Comparison of ENCODE assay signal across 8 cellular contexts in the genomic region with DNA sequence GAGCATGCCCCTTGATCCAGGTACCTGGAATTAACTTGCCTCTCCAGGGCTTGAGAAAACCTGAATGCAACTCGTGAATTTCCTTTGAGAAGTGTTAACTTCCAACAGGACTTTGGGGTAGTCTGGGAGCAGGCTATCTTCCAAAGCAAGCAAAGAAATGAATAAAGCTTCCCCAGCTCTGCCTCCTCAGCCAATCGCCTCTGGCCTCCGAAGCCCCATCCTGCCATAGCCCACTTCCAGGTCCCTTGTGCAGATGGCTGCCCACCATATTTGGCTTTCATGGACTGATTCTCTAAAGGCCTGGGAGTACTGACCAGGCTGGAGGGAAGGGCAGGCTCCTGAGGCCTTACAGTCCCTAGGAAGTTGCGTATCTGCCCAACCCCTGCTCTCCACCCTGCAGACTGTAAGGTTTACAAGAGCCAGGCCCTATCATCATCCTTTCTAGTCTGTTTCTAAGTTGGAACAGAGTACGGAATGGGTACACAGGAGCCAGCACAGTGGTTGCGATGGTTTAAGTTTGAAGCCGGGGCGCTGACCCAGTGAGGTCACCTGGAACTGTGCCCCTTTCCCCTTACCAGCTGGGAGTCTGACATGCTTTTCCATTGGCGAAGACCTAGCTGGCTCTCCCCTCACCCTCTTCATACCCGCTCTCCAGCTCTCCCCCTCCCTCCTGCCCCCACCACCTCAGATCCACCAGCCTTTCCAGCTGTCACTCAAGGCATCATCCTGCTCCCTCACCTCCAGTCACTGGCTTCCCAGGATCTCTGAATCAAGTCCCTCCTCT. TPM values are rescaled to one million over a fixed set of nuclear protein-coding genes. Genes with fewer than 3 reads are reported as not detected.
A peak's percentile ranks its signal among the peaks of the same experiment; 100 is the strongest.
DNase-seq lines count a peak whose midpoint lies in the region; ATAC-seq and TF ChIP-seq lines count a peak whose summit lies in the region.

No MANE protein-coding gene starts in this region.

- POLR2A ChIA-PET in RWPE1 (lab: Yijun Ruan, JAX; ENCODE audit: low non-redundant PET), result no interaction called here

- CTCF ChIA-PET in RWPE1 (lab: Yijun Ruan, JAX), result interaction anchor here (0.5 to 2.5 kb wide), 6 partner anchors 10 to 67 kb away, joined by 3 to 8 read pairs (median 4); partner anchors contain the start of gene LOXL1

- peak overlapping the region; percentile 77 for H3K4me2 ChIP-seq in fibroblast of lung (ENCODE audit: extremely low read depth, insufficient read depth, low read length)

- no peak for TF ChIP-seq CTCF in GM06990 (IDR thresholded peaks at IDR 0.05; ENCODE audit: insufficient read depth, low read length, poor library complexity, severe bottlenecking)
- TF ChIP-seq CTCF in RWPE1 (conservative IDR thresholded peaks at IDR 0.05; ENCODE audit: low read depth), result no peak
- TF ChIP-seq CTCF in fibroblast of lung (conservative IDR thresholded peaks at IDR 0.05 in 1 of 2, IDR thresholded peaks at IDR 0.05 in 1 of 2; ENCODE audit: low read depth in 1 of 2, low read length in 2 of 2), result no peak

- H3K4me1 ChIP-seq in fibroblast of lung (ENCODE audit: control insufficient read depth, extremely low read depth, insufficient read depth, low read length), result peaks cover 36% of the 10 kb centered on the region

- H3K27me3 ChIP-seq in GM06990 (replicated peaks; ENCODE audit: control insufficient read depth, insufficient read depth, low read length), result no peaks in the 10 kb centered on the region
- no peaks in the 10 kb centered on the region for H3K27me3 ChIP-seq in fibroblast of lung (ENCODE audit: control insufficient read depth, insufficient read depth, low read length)

- H3K79me2 ChIP-seq in fibroblast of lung (ENCODE audit: control insufficient read depth, insufficient read depth, low read length), result peaks cover 37% of the 10 kb centered on the region

- no peaks in the 10 kb centered on the region for H4K20me1 ChIP-seq in fibroblast of lung (ENCODE audit: control insufficient read depth, extremely low read depth, insufficient read depth, low read length)

- H3K9ac ChIP-seq in fibroblast of lung (ENCODE audit: insufficient read depth, low read length), result no peak overlapping the region

- H3K27ac ChIP-seq in RWPE1, result peak overlapping the region; percentile 90
- H3K27ac ChIP-seq in fibroblast of lung (ENCODE audit: insufficient read depth, low read length), result no peak overlapping the region

- H2AFZ ChIP-seq in fibroblast of lung (ENCODE audit: low read length), result no peak overlapping the region

- H3K4me3 ChIP-seq in GM06990 (replicated peaks; ENCODE audit: low read depth, low read length) (peak overlapping the region; percentile 87), fibroblast of lung (replicated peaks in 1 of 4; ENCODE audit: control extremely low read depth in 1 of 4, insufficient read depth in 1 of 4, low read depth in 3 of 4, low read length in 4 of 4) (peak overlapping the region in 3 of 4 experiments; percentile 78 to 97 (median 91)), skeletal muscle cell (ENCODE audit: low read depth, low read length) (peak overlapping the region; percentile 91)

- ATAC-seq in GM21576 (IDR thresholded peaks at IDR 0.05; ENCODE audit: unreplicated experiment), result no peak

- H3K9me3 ChIP-seq in fibroblast of lung (ENCODE audit: control insufficient read depth, insufficient read depth, low read depth, low read length), result no peaks in the 10 kb centered on the region

- DNase-seq in GM06990 (ENCODE audit: extremely low read depth, insufficient read length) (no peak), RWPE1 (ENCODE audit: low spot score) (no peak), fibroblast of lung (ENCODE audit: low read depth in 2 of 2) (no peak), skeletal muscle cell (ENCODE audit: low read depth) (no peak), ureter (ENCODE audit: low spot score) (no peak), dermis blood vessel endothelial cell (no peak)
- DNase-seq in activated CD4-positive, alpha-beta T cell treated with anti-CD3 and anti-CD28 coated beads for 4 hours, result no peak

- H3K36me3 ChIP-seq in GM06990 (ENCODE audit: control insufficient read depth, insufficient read depth, low read length) (peaks cover 3% of the 10 kb centered on the region; the same call in 1 of the 2 replicates), fibroblast of lung (ENCODE audit: control insufficient read depth, insufficient read depth, low read length) (peaks cover 6% of the 10 kb centered on the region)

RNA-seq across cellular contexts. Expression of gene PML, which starts 1.1 kb away (rescaled TPM):
- total RNA-seq in fibroblast of lung (16.4 and 34.0 TPM in 2 replicates), ureter (102 TPM), dermis blood vessel endothelial cell (95.5 and 176 TPM in 2 replicates)
- polyA plus RNA-seq in fibroblast of lung, result 11.1 and 15.5 TPM in 2 replicates
- 54.7 and 63.1 TPM in 2 replicates for polyA plus RNA-seq in fibroblast of lung (2012)
- 101 and 102 TPM in 2 replicates for polyA minus RNA-seq in fibroblast of lung (ENCODE audit: low replicate concordance)

RNA-seq across cellular contexts. Expression of gene STOML1, which starts 1.3 kb away (rescaled TPM):
- total RNA-seq in fibroblast of lung, result 9.2 and 24.8 TPM in 2 replicates
- 8.7 and 9.8 TPM in 2 replicates for polyA plus RNA-seq in fibroblast of lung
- polyA plus RNA-seq in fibroblast of lung (2012), result 17.9 and 21.1 TPM in 2 replicates
- polyA minus RNA-seq in fibroblast of lung (ENCODE audit: low replicate concordance), result 23.9 and 42.9 TPM in 2 replicates
- 15.0 TPM for total RNA-seq in ureter
- 19.9 and 22.3 TPM in 2 replicates for total RNA-seq in dermis blood vessel endothelial cell
